In genomic region chr7:24755096-24755495, GRCh38 we compare ENCODE assay signal across 17 cellular contexts. TPM values are rescaled to one million over a fixed set of nuclear protein-coding genes. Genes with fewer than 3 reads are reported as not detected.
DNase-seq lines count a peak whose midpoint lies in the region; ATAC-seq, FAIRE-seq and TF ChIP-seq lines count a peak whose summit lies in the region.
"Had no signal": no experiment of that assay in that cellular context is flagged by ENCODE, and none has a peak within 500 bp of the region (broad histone marks: within the 10 kb centered on the region; RNA-seq: fewer than 3 reads in every experiment).

No MANE protein-coding gene starts in this region.

- H4K20me1 ChIP-seq in K562 (replicated peaks; ENCODE audit: control insufficient read depth, insufficient read depth, low read length) = no peaks in the 10 kb centered on the region

- no peaks in the 10 kb centered on the region for H3K9me3 Mint-ChIP-seq in activated naive CD4-positive, alpha-beta T cell treated with anti-CD3 and anti-CD28 coated beads, Interleukin-2, amount 50 U/mL, for 24 hours
- H3K9me3 Mint-ChIP-seq in type B pancreatic cell = no peaks in the 10 kb centered on the region
- H3K9me3 Mint-ChIP-seq: H9, IgD-negative memory B cell, naive B cell had no signal

- H3K36me3 ChIP-seq in K562 (ENCODE audit: control insufficient read depth, insufficient read depth, low read length) (no peaks in the 10 kb centered on the region), gastroesophageal sphincter (no peaks in the 10 kb centered on the region)

- BruUV-seq in K562 (replicated peaks; lab: Mats Ljungman, UMichigan) = no TSS peak

- in situ Hi-C loops in K562 (cut with MboI) = no loop called here

- FAIRE-seq in K562 (lab: Jason Lieb, UNC) = no peak

- H3K36me3 Mint-ChIP-seq in activated naive CD4-positive, alpha-beta T cell treated with anti-CD3 and anti-CD28 coated beads, Interleukin-2, amount 50 U/mL, for 24 hours = no peaks in the 10 kb centered on the region
- H3K36me3 Mint-ChIP-seq in type B pancreatic cell = no peaks in the 10 kb centered on the region
- H3K36me3 Mint-ChIP-seq: IgD-negative memory B cell, naive B cell had no signal

- peaks cover 0 to 14% of the 10 kb centered on the region in 2 experiments; a peak in 2 of 5 replicates for H3K4me1 ChIP-seq in K562 (replicated peaks in 1 of 2; ENCODE audit: control insufficient read depth in 2 of 2, insufficient read depth in 2 of 2, low read length in 2 of 2)
- peaks cover 0 to 17% (median 8%) of the 10 kb centered on the region in 3 donors for H3K4me1 ChIP-seq in gastroesophageal sphincter

- H3K27ac ChIP-seq in K562 (ENCODE audit: extremely low read depth, low read depth, low read length) (no peak overlapping the region), gastroesophageal sphincter (no peak overlapping the region)

- H3K27ac Mint-ChIP-seq in activated naive CD4-positive, alpha-beta T cell treated with anti-CD3 and anti-CD28 coated beads, Interleukin-2, amount 50 U/mL, for 24 hours = peak overlapping the region; percentile 69
- peak overlapping the region; percentile 10 for H3K27ac Mint-ChIP-seq in type B pancreatic cell
- H3K27ac Mint-ChIP-seq: H9 had no signal

- TF ChIP-seq EP300 in K562 (IDR thresholded peaks at IDR 0.05; ENCODE audit: low read length) (no peak), gastroesophageal sphincter (IDR thresholded peaks at IDR 0.05) (no peak)

- H3K27me3 ChIP-seq in K562 (ENCODE audit: control insufficient read depth in 2 of 2, insufficient read depth in 2 of 2, low read length in 2 of 2) (peaks cover 22 to 46% of the 10 kb centered on the region in 2 experiments), gastroesophageal sphincter (no peaks in the 10 kb centered on the region)
- H3K27me3 ChIP-seq: dorsolateral prefrontal cortex had no signal

- peaks cover 31% of the 10 kb centered on the region for H3K4me1 Mint-ChIP-seq in activated naive CD4-positive, alpha-beta T cell treated with anti-CD3 and anti-CD28 coated beads, Interleukin-2, amount 50 U/mL, for 24 hours
- peaks cover 17% of the 10 kb centered on the region for H3K4me1 Mint-ChIP-seq in type B pancreatic cell (ENCODE audit: unreplicated experiment)

- no peaks in the 10 kb centered on the region for H3K79me2 ChIP-seq in K562 (ENCODE audit: control insufficient read depth, insufficient read depth, low read length)

- H2AFZ ChIP-seq in K562 (ENCODE audit: low read depth, low read length) = no peak overlapping the region

- no peak for TF ChIP-seq POLR2A in K562 (conservative IDR thresholded peaks at IDR 0.05)
- no peak for TF ChIP-seq POLR2A in gastroesophageal sphincter (IDR thresholded peaks at IDR 0.05)

- TF ChIP-seq RAD21 in K562 (CRISPR knock-in tag; conservative IDR thresholded peaks at IDR 0.05 in 1 of 2, IDR thresholded peaks at IDR 0.05 in 1 of 2) = no peak

- 0% methylated on average over 3 of the region's 3 CpGs for WGBS in K562 (ENCODE audit: insufficient coverage, low coverage, missing lambda C conversion rate)
- 79 to 88% methylated on average over 3 of the region's 3 CpGs for WGBS in gastroesophageal sphincter (ENCODE audit: low coverage in 1 of 2), 2 donors

- no peak overlapping the region for H3K4me2 ChIP-seq in K562 (ENCODE audit: insufficient read depth, low read length)

- POLR2A ChIA-PET in K562 (lab: Yijun Ruan, JAX) = interaction anchor here (1.8 kb wide), 1 partner anchor 8 kb away, joined by 6 read pairs; no protein-coding TSS in a partner anchor

- no peaks in the 10 kb centered on the region for H3K9me1 ChIP-seq in K562 (ENCODE audit: control insufficient read depth, insufficient read depth, low read length)

- no peaks in the 10 kb centered on the region for H3K9me3 ChIP-seq in K562 (replicated peaks; ENCODE audit: control insufficient read depth, insufficient read depth, low read depth, low read length)
- no peaks in the 10 kb centered on the region for H3K9me3 ChIP-seq in gastroesophageal sphincter

- intact Hi-C loops in K562 (cut with micrococcal nuclease) = no loop called here

- no peak for TF ChIP-seq CTCF in K562 (IDR thresholded peaks at IDR 0.05 in 2 of 3, conservative IDR thresholded peaks at IDR 0.05 in 1 of 3; ENCODE audit: insufficient read depth in 2 of 3, low read depth in 1 of 3, low read length in 3 of 3)
- no peak for TF ChIP-seq CTCF in type B pancreatic cell (conservative IDR thresholded peaks at IDR 0.05)
- no peak for TF ChIP-seq CTCF in gastroesophageal sphincter (IDR thresholded peaks at IDR 0.05)

- H3K9ac ChIP-seq in K562 (ENCODE audit: insufficient read depth in 1 of 2, low read depth in 2 of 2, low read length in 2 of 2) = no peak overlapping the region

- DNase-seq in activated naive CD4-positive, alpha-beta T cell treated with anti-CD3 and anti-CD28 coated beads, Interleukin-2, amount 50 U/mL, for 16 hours = no peak
- no peak for DNase-seq in K562 (ENCODE audit: extremely low read depth in 1 of 4, low spot score in 3 of 4)
- no peak for DNase-seq in type B pancreatic cell (ENCODE audit: extremely low spot score, unreplicated experiment)
- no peak for DNase-seq in SIG-M5 (lab: John Stamatoyannopoulos, UW)
- DNase-seq: activated CD4-positive, alpha-beta T cell treated with anti-CD3 and anti-CD28 coated beads for 4 hours; dorsolateral prefrontal cortex; foreskin melanocyte; H9; naive B cell; NCI-H187 treated with DMSO at 0.1 percent for 48 hours; NCI-H82 had no signal

- peaks cover 21% of the 10 kb centered on the region for H3K27me3 Mint-ChIP-seq in activated naive CD4-positive, alpha-beta T cell treated with anti-CD3 and anti-CD28 coated beads, Interleukin-2, amount 50 U/mL, for 24 hours
- peaks cover 34% of the 10 kb centered on the region for H3K27me3 Mint-ChIP-seq in type B pancreatic cell

- peak; percentile 1 for ATAC-seq in HG02973 (IDR thresholded peaks at IDR 0.05; ENCODE audit: unreplicated experiment)
- ATAC-seq in K562 = no peak
- ATAC-seq in gastroesophageal sphincter = no peak
- no peak for ATAC-seq in GM18861 (IDR thresholded peaks at IDR 0.05; ENCODE audit: unreplicated experiment)
- ATAC-seq: sciatic nerve had no signal

- peak overlapping the region; percentile 85 for H3K4me3 Mint-ChIP-seq in activated naive CD4-positive, alpha-beta T cell treated with anti-CD3 and anti-CD28 coated beads, Interleukin-2, amount 50 U/mL, for 24 hours
- peak overlapping the region; percentile 93 for H3K4me3 Mint-ChIP-seq in type B pancreatic cell

- no peak overlapping the region for H3K4me3 ChIP-seq in K562
- H3K4me3 ChIP-seq in gastroesophageal sphincter = no peak overlapping the region

- CTCF ChIA-PET in K562 (lab: Yijun Ruan, JAX; ENCODE audit: low intra/inter-chr PET ratio) = no interaction called here

TF ChIP-seq in K562, 482 proteins besides CTCF, POLR2A, EP300 and RAD21 (continues in another document):
- TF ChIP-seq ZNF639 (CRISPR knock-in tag; conservative IDR thresholded peaks at IDR 0.05 in 1 of 2, IDR thresholded peaks at IDR 0.05 in 1 of 2) = no peak
- no peak for TF ChIP-seq NFE2 (IDR thresholded peaks at IDR 0.05; ENCODE audit: low read depth)

RNA-seq across cellular contexts. Expression of gene GSDME, which starts 2.2 kb away (rescaled TPM):
- 5.0 and 5.6 TPM in 2 replicates for total RNA-seq in K562 (2011; cell fraction: chromatin; rRNA removed; ENCODE audit: low replicate concordance)
- 2.1 and 2.7 TPM in 2 replicates for total RNA-seq in K562 (2011; cell fraction: nucleolus; rRNA removed)
- 3.8 and 4.4 TPM in 2 replicates for total RNA-seq in K562 (2011; cell fraction: nucleoplasm; rRNA removed)
- total RNA-seq in K562 (2014; rRNA removed) = 1.2 and 1.3 TPM in 2 replicates
- 0.55 and 0.61 TPM in 2 replicates for total RNA-seq in K562 (2014; rRNA removed; fragmentation: Illumina TruSeq; extraction: Trizol)
- total RNA-seq in K562 (2015; rRNA removed; fragmentation: Illumina TruSeq; extraction: Trizol) = 0.45 and 0.62 TPM in 2 replicates
- total RNA-seq in K562 (2021) = 0.67 and 1.1 TPM in 2 replicates
- polyA plus RNA-seq in K562 (2011; rRNA removed) = 1.9 and 16.7 TPM in 2 replicates
- polyA plus RNA-seq in K562 (2011; cell fraction: cytosol; rRNA removed) = 0.70 and 11.1 TPM in 2 replicates
- 3.9 and 38.2 TPM in 2 replicates for polyA plus RNA-seq in K562 (2011; cell fraction: nucleus; rRNA removed)
- polyA plus RNA-seq in K562 (2012) = 3.9 and 12.2 TPM in 2 replicates
- polyA plus RNA-seq in K562 (2014; fragmentation: Illumina TruSeq; extraction: Trizol) = 0.42 and 0.84 TPM in 2 replicates
- under 1 TPM; 0.37 to 0.43 TPM for polyA plus RNA-seq in K562 (2014; fragmentation: Nextera tagmentation; extraction: Ambion mirVana)
- polyA plus RNA-seq in K562 (2014; rRNA removed) = 1.3 and 2.1 TPM in 2 replicates
- 2.2 and 24.2 TPM in 2 replicates for polyA minus RNA-seq in K562 (2011; rRNA and poly(A)+ RNA removed)
- 0.95 and 7.7 TPM in 2 replicates for polyA minus RNA-seq in K562 (2011; cell fraction: cytosol; rRNA and poly(A)+ RNA removed)
- polyA minus RNA-seq in K562 (2011; cell fraction: nucleus; rRNA and poly(A)+ RNA removed) = 1.3 and 25.1 TPM in 2 replicates
- 5.6 and 10.8 TPM in 2 replicates for total RNA-seq in type B pancreatic cell (ENCODE audit: low replicate concordance)
- total RNA-seq in gastroesophageal sphincter = 1 to 10 TPM; 6.4 to 9.8 (median 8.4) TPM
